9 cellular contexts compared by ENCODE assay signal in the genomic region with DNA sequence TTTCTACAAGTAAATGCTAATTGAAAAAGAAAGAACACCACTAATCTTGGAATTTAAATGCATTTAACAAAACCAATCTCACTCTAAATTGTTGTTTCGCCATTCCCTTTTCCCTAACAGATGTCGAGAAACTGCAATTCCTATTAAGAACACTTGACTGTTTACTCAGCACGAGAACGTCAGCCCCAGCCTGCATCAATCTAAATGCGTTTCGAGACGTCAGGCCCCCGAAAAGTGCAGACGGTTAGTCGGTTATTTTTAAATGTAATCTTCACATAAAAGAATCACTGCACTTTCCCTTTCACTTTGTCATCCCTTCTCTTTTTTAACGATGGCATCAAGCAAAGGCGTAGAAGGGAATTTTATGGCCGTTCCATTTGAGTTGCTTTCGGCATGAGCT.
A peak's percentile ranks its signal among the peaks of the same experiment; 100 is the strongest.
DNase-seq lines count a peak whose midpoint lies in the region; ATAC-seq and TF ChIP-seq lines count a peak whose summit lies in the region.
"Had no signal": no experiment of that assay in that cellular context is flagged by ENCODE, and none has a peak within 500 bp of the region (broad histone marks: within the 10 kb centered on the region; RNA-seq: fewer than 3 reads in every experiment).

No MANE protein-coding gene starts in this region.

- no peak for TF ChIP-seq CTCF in GM23338 (conservative IDR thresholded peaks at IDR 0.05; ENCODE audit: low read depth in 2 of 2)
- no peak for TF ChIP-seq CTCF in spleen (IDR thresholded peaks at IDR 0.05 in 8 of 11, conservative IDR thresholded peaks at IDR 0.05 in 3 of 11)
- TF ChIP-seq CTCF in omental fat pad (IDR thresholded peaks at IDR 0.05) = no peak

- 29 to 44% (median 41%) methylated on average over 14 of the region's 14 CpGs for WGBS in spleen, 5 donors

- H3K27me3 ChIP-seq in GM23338 (ENCODE audit: insufficient read depth) (no peaks in the 10 kb centered on the region), spleen (replicated peaks in 1 of 7) (peaks cover 0 to 3% (median 0%) of the 10 kb centered on the region in 7 donors)
- H3K27me3 ChIP-seq: ovary had no signal

- peaks cover 13% of the 10 kb centered on the region for H3K27me3 Mint-ChIP-seq in GM23338 (ENCODE audit: insufficient read depth, low read depth, poor library complexity)
- H3K27me3 Mint-ChIP-seq in T-helper 2 cell treated with Interferon-gamma antibody and Interleukin-4, amounts not matched to agents 5 μg/mL and 100 μg/mL, for 36 hours (ENCODE audit: low read depth) = peaks cover 7% of the 10 kb centered on the region
- H3K27me3 Mint-ChIP-seq in effector memory CD8-positive, alpha-beta T cell = no peaks in the 10 kb centered on the region

- H4K20me1 ChIP-seq in GM23338 (replicated peaks; ENCODE audit: insufficient read depth) = no peaks in the 10 kb centered on the region

- H3K4me1 ChIP-seq in GM23338 (ENCODE audit: insufficient read depth) (peaks cover 77% of the 10 kb centered on the region), spleen (peaks cover 0 to 10% (median 0%) of the 10 kb centered on the region in 6 donors)

- peak overlapping the region; percentile 4; the same call in 1 of the 2 replicates for H3K4me2 ChIP-seq in GM23338

- H3K27ac Mint-ChIP-seq in GM23338 = peak overlapping the region; percentile 51
- peak overlapping the region; percentile 80 for H3K27ac Mint-ChIP-seq in T-helper 2 cell treated with Interferon-gamma antibody and Interleukin-4, amounts not matched to agents 5 μg/mL and 100 μg/mL, for 36 hours
- peak overlapping the region; percentile 76 to 94 for H3K27ac Mint-ChIP-seq in effector memory CD8-positive, alpha-beta T cell

- no peaks in the 10 kb centered on the region for H3K9me2 ChIP-seq in GM23338 (ENCODE audit: insufficient read depth)

- H3K9me3 ChIP-seq in spleen = no peaks in the 10 kb centered on the region
- H3K9me3 ChIP-seq: ovary had no signal

- H2AFZ ChIP-seq in GM23338 = no peak overlapping the region

- H3K79me2 ChIP-seq in GM23338 (replicated peaks; ENCODE audit: insufficient read depth) = no peaks in the 10 kb centered on the region

- H3K36me3 Mint-ChIP-seq in GM23338 (ENCODE audit: low read depth) = no peaks in the 10 kb centered on the region
- peaks cover 2% of the 10 kb centered on the region for H3K36me3 Mint-ChIP-seq in T-helper 2 cell treated with Interferon-gamma antibody and Interleukin-4, amounts not matched to agents 5 μg/mL and 100 μg/mL, for 36 hours (ENCODE audit: low read depth)
- no peaks in the 10 kb centered on the region for H3K36me3 Mint-ChIP-seq in effector memory CD8-positive, alpha-beta T cell (ENCODE audit: insufficient read depth)

- H3K4me3 Mint-ChIP-seq in GM23338 = no peak overlapping the region
- peak overlapping the region; percentile 84 for H3K4me3 Mint-ChIP-seq in T-helper 2 cell treated with Interferon-gamma antibody and Interleukin-4, amounts not matched to agents 5 μg/mL and 100 μg/mL, for 36 hours
- H3K4me3 Mint-ChIP-seq in effector memory CD8-positive, alpha-beta T cell = peak overlapping the region; percentile 75 to 79

- no peaks in the 10 kb centered on the region for H3K36me3 ChIP-seq in GM23338 (ENCODE audit: insufficient read depth)
- H3K36me3 ChIP-seq in spleen = no peaks in the 10 kb centered on the region
- H3K36me3 ChIP-seq: ovary had no signal

- TF ChIP-seq POLR2A in spleen (IDR thresholded peaks at IDR 0.05) = no peak

- H3K27ac ChIP-seq in GM23338 (ENCODE audit: low read depth) = no peak overlapping the region
- no peak overlapping the region for H3K27ac ChIP-seq in spleen
- H3K27ac ChIP-seq: ovary had no signal

- H3F3A ChIP-seq in GM23338 (replicated peaks; ENCODE audit: low read depth) = peaks cover 2% of the 10 kb centered on the region; the same call in 1 of the 2 replicates

- H3K9me3 Mint-ChIP-seq in GM23338 = no peaks in the 10 kb centered on the region
- no peaks in the 10 kb centered on the region for H3K9me3 Mint-ChIP-seq in T-helper 2 cell treated with Interferon-gamma antibody and Interleukin-4, amounts not matched to agents 5 μg/mL and 100 μg/mL, for 36 hours
- H3K9me3 Mint-ChIP-seq in effector memory CD8-positive, alpha-beta T cell = no peaks in the 10 kb centered on the region

- intact Hi-C loops in spleen (cut with DNase I; ENCODE audit: low total_unique reads) = no loop called here

- DNase-seq in GM23338 (ENCODE audit: low spot score) (peak; percentile 69), spleen (no peak), AG20443 (ENCODE audit: low spot score) (no peak), omental fat pad (ENCODE audit: low spot score) (no peak)
- DNase-seq in T-helper 2 cell treated with Interferon-gamma antibody and Interleukin-4, amounts not matched to agents 5 μg/mL and 100 μg/mL, for 36 hours (ENCODE audit: low spot score) = no peak
- peak in 1 of 3 experiments; percentile 25 for DNase-seq in effector memory CD8-positive, alpha-beta T cell
- DNase-seq: ovary had no signal

- no peak overlapping the region for H3K4me3 ChIP-seq in GM23338
- peak overlapping the region in 5 of 8 donors; percentile 7 to 49 (median 23) for H3K4me3 ChIP-seq in spleen
- H3K4me3 ChIP-seq: ovary had no signal

- ATAC-seq in GM23338 (peak; percentile 37), GM18868 (IDR thresholded peaks at IDR 0.05; ENCODE audit: unreplicated experiment) (no peak), GM21447 (IDR thresholded peaks at IDR 0.05; ENCODE audit: unreplicated experiment) (no peak), omental fat pad (ENCODE audit: low FRiP score) (no peak)
- ATAC-seq in effector memory CD8-positive, alpha-beta T cell (replicated peaks) = peak; percentile 31

- H3K4me1 Mint-ChIP-seq in GM23338 = peaks cover 80% of the 10 kb centered on the region
- peaks cover 45% of the 10 kb centered on the region for H3K4me1 Mint-ChIP-seq in T-helper 2 cell treated with Interferon-gamma antibody and Interleukin-4, amounts not matched to agents 5 μg/mL and 100 μg/mL, for 36 hours (ENCODE audit: low read depth)
- H3K4me1 Mint-ChIP-seq in effector memory CD8-positive, alpha-beta T cell (ENCODE audit: low read depth in 2 of 2) = peaks cover 24 to 27% of the 10 kb centered on the region in 2 donors

TF ChIP-seq in GM23338, 12 proteins besides CTCF, POLR2A, EP300 and RAD21:
- TF ChIP-seq NANOG (IDR thresholded peaks at IDR 0.05; ENCODE audit: borderline replicate concordance) (no peak), JUNB (IDR thresholded peaks at IDR 0.05; ENCODE audit: unreplicated experiment) (no peak), EZH2phosphoT487 (IDR thresholded peaks at IDR 0.05; ENCODE audit: unreplicated experiment) (no peak)

Comparison
In these comparisons a context has a peak if more than half of its experiments do, and no peak if none do; other contexts are left out.
1. ATAC-seq: peak in GM23338 (single experiment) and effector memory CD8-positive, alpha-beta T cell (single experiment); none in GM18868 (single experiment), GM21447 (single experiment) and omental fat pad (single experiment).
2. Peak in every context shown above with its lines, with median percentiles within 50 percentile points of each other: H3K27ac Mint-ChIP-seq.